31 cellular contexts compared by ENCODE assay signal in the genomic region with DNA sequence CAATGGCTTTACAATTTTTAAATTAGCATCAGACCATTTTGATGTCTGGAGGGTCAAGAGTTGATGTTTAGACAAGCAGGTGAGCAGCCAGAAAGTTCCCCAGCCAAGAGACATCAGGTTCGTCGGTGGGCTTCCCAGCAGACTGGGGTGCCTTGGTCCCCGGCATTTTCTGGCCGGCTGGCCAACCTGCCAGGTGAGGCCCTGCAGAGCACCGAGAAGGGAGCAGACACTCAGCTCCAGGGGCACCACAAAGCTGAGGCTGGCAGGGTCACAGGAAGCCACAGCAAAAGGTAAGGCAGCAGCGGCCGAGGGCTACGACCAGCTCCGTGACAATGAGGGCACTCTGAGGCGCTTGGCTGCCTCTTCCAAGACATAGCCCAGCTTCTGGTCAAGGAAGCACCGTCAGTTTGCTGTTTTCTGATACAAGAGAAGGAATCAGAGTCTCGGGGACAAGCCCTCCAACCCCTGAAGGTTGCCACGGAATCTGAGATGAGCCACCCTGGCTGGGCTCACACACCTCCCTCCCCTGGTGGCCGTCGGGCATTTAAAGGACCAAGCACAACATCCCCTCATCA.
"Had no signal": no experiment of that assay in that cellular context is flagged by ENCODE, and none has a peak within 500 bp of the region (broad histone marks: within the 10 kb centered on the region; RNA-seq: fewer than 3 reads in every experiment).

No MANE protein-coding gene starts in this region.

- H3K27ac ChIP-seq: adrenal gland, body of pancreas, cardiac muscle cell, coronary artery, dorsolateral prefrontal cortex, esophagus muscularis mucosa, foreskin keratinocyte, gastroesophageal sphincter, VCaP had no signal

- H3K27ac Mint-ChIP-seq: activated CD4-positive, alpha-beta memory T cell treated with anti-CD3 and anti-CD28 coated beads, Interleukin-2, amount 10 ng/mL, durations not matched to agents 7 days and 5 days; activated CD4-positive, alpha-beta T cell treated with anti-CD3 and anti-CD28 coated beads, Interleukin-2, amount 10 ng/mL, durations not matched to agents 7 days and 5 days; activated naive CD4-positive, alpha-beta T cell treated with anti-CD3 and anti-CD28 coated beads for 36 hours; activated naive CD4-positive, alpha-beta T cell treated with anti-CD3 and anti-CD28 coated beads, Interleukin-2, amount 50 U/mL, for 24 hours; activated naive CD8-positive, alpha-beta T cell treated with anti-CD3 and anti-CD28 coated beads for 36 hours; activated naive CD8-positive, alpha-beta T cell treated with anti-CD3 and anti-CD28 coated beads, Interleukin-2, amount 50 U/mL, for 24 hours; activated T-helper 1 cell treated with anti-CD3 and anti-CD28 coated beads, Interleukin-12 subunit alpha, Interleukin-12 subunit beta, Interleukin-2, Interleukin-4 antibody, amounts not matched to agents 30 ng/mL and 10 ng/mL and 1 ng/mL, durations not matched to agents 14 hours and 24 hours and 36 hours; activated T-helper 2 cell treated with anti-CD3 and anti-CD28 coated beads, Interferon-gamma antibody, Interleukin-2, Interleukin-4, amounts not matched to agents 10 μg/mL and 5 μg/mL and 100 μg/mL, durations not matched to agents 14 hours and 24 hours and 36 hours; dendritic cell treated with granulocyte-macrophage colony-stimulating factor and Interleukin-4, amounts not matched to agents 40 ng/mL and 50 ng/mL, for 4 days; WTC11 had no signal

- H3K36me3 Mint-ChIP-seq: activated naive CD4-positive, alpha-beta T cell treated with anti-CD3 and anti-CD28 coated beads, Interleukin-2, amount 50 U/mL, for 24 hours; activated naive CD8-positive, alpha-beta T cell treated with anti-CD3 and anti-CD28 coated beads for 36 hours; WTC11 had no signal

- H3K27me3 ChIP-seq: adrenal gland, body of pancreas, cardiac muscle cell, dorsolateral prefrontal cortex, gastroesophageal sphincter had no signal

- H3K9me3 Mint-ChIP-seq: activated CD4-positive, alpha-beta memory T cell treated with anti-CD3 and anti-CD28 coated beads, Interleukin-2, amount 10 ng/mL, durations not matched to agents 7 days and 5 days; activated CD4-positive, alpha-beta T cell treated with anti-CD3 and anti-CD28 coated beads, Interleukin-2, amount 10 ng/mL, durations not matched to agents 7 days and 5 days; activated naive CD4-positive, alpha-beta T cell treated with anti-CD3 and anti-CD28 coated beads for 36 hours; activated naive CD4-positive, alpha-beta T cell treated with anti-CD3 and anti-CD28 coated beads, Interleukin-2, amount 50 U/mL, for 24 hours; activated naive CD8-positive, alpha-beta T cell treated with anti-CD3 and anti-CD28 coated beads for 36 hours; activated naive CD8-positive, alpha-beta T cell treated with anti-CD3 and anti-CD28 coated beads, Interleukin-2, amount 50 U/mL, for 24 hours; activated T-helper 1 cell treated with anti-CD3 and anti-CD28 coated beads, Interleukin-12 subunit alpha, Interleukin-12 subunit beta, Interleukin-2, Interleukin-4 antibody, amounts not matched to agents 30 ng/mL and 10 ng/mL and 1 ng/mL, durations not matched to agents 14 hours and 24 hours and 36 hours; activated T-helper 2 cell treated with anti-CD3 and anti-CD28 coated beads, Interferon-gamma antibody, Interleukin-2, Interleukin-4, amounts not matched to agents 10 μg/mL and 5 μg/mL and 100 μg/mL, durations not matched to agents 14 hours and 24 hours and 36 hours; central memory CD8-positive, alpha-beta T cell; dendritic cell treated with granulocyte-macrophage colony-stimulating factor and Interleukin-4, amounts not matched to agents 40 ng/mL and 50 ng/mL, for 4 days; WTC11 had no signal

- H3K4me1 ChIP-seq: adrenal gland, body of pancreas, esophagus muscularis mucosa, foreskin keratinocyte, gastroesophageal sphincter had no signal

- H3K4me3 Mint-ChIP-seq: activated CD4-positive, alpha-beta memory T cell treated with anti-CD3 and anti-CD28 coated beads, Interleukin-2, amount 10 ng/mL, durations not matched to agents 7 days and 5 days; activated CD4-positive, alpha-beta T cell treated with anti-CD3 and anti-CD28 coated beads, Interleukin-2, amount 10 ng/mL, durations not matched to agents 7 days and 5 days; activated naive CD4-positive, alpha-beta T cell treated with anti-CD3 and anti-CD28 coated beads for 36 hours; activated naive CD4-positive, alpha-beta T cell treated with anti-CD3 and anti-CD28 coated beads, Interleukin-2, amount 50 U/mL, for 24 hours; activated naive CD8-positive, alpha-beta T cell treated with anti-CD3 and anti-CD28 coated beads for 36 hours; activated naive CD8-positive, alpha-beta T cell treated with anti-CD3 and anti-CD28 coated beads, Interleukin-2, amount 50 U/mL, for 24 hours; activated T-helper 1 cell treated with anti-CD3 and anti-CD28 coated beads, Interleukin-12 subunit alpha, Interleukin-12 subunit beta, Interleukin-2, Interleukin-4 antibody, amounts not matched to agents 30 ng/mL and 10 ng/mL and 1 ng/mL, durations not matched to agents 14 hours and 24 hours and 36 hours; central memory CD8-positive, alpha-beta T cell; dendritic cell treated with granulocyte-macrophage colony-stimulating factor and Interleukin-4, amounts not matched to agents 40 ng/mL and 50 ng/mL, for 4 days; WTC11 had no signal

- H3K4me3 ChIP-seq: adrenal gland, body of pancreas, cardiac muscle cell, coronary artery, dorsolateral prefrontal cortex, esophagus muscularis mucosa, gastroesophageal sphincter had no signal

- H3K27me3 Mint-ChIP-seq: activated naive CD8-positive, alpha-beta T cell treated with anti-CD3 and anti-CD28 coated beads, Interleukin-2, amount 50 U/mL, for 24 hours; dendritic cell treated with granulocyte-macrophage colony-stimulating factor and Interleukin-4, amounts not matched to agents 40 ng/mL and 50 ng/mL, for 4 days had no signal

- H3K9me3 ChIP-seq: adrenal gland, body of pancreas, esophagus muscularis mucosa, gastroesophageal sphincter had no signal

- H3K36me3 ChIP-seq: adrenal gland, cardiac muscle cell, esophagus muscularis mucosa, gastroesophageal sphincter had no signal

- H3K4me1 Mint-ChIP-seq: activated CD4-positive, alpha-beta memory T cell treated with anti-CD3 and anti-CD28 coated beads, Interleukin-2, amount 10 ng/mL, durations not matched to agents 7 days and 5 days; activated CD4-positive, alpha-beta T cell treated with anti-CD3 and anti-CD28 coated beads, Interleukin-2, amount 10 ng/mL, durations not matched to agents 7 days and 5 days; activated naive CD4-positive, alpha-beta T cell treated with anti-CD3 and anti-CD28 coated beads, Interleukin-2, amount 50 U/mL, for 24 hours; activated naive CD8-positive, alpha-beta T cell treated with anti-CD3 and anti-CD28 coated beads for 36 hours; activated naive CD8-positive, alpha-beta T cell treated with anti-CD3 and anti-CD28 coated beads, Interleukin-2, amount 50 U/mL, for 24 hours; central memory CD8-positive, alpha-beta T cell; WTC11 had no signal

- DNase-seq: activated CD4-positive, alpha-beta memory T cell treated with anti-CD3 and anti-CD28 coated beads, Interleukin-2, amount 10 ng/mL, durations not matched to agents 7 days and 5 days; activated CD4-positive, alpha-beta T cell treated with anti-CD3 and anti-CD28 coated beads for 1 hour; activated CD4-positive, alpha-beta T cell treated with anti-CD3 and anti-CD28 coated beads for 4 hours; activated CD4-positive, alpha-beta T cell treated with anti-CD3 and anti-CD28 coated beads, Interleukin-2, amount 10 ng/mL, durations not matched to agents 7 days and 5 days; activated CD4-positive, alpha-beta T cell treated with anti-CD3 and anti-CD28 coated beads, Interleukin-2, amount 50 U/mL, for 4 hours; activated effector memory CD4-positive, alpha-beta T cell treated with anti-CD3 and anti-CD28 coated beads, Interleukin-2, amount 50 U/mL, for 16 hours; activated naive CD4-positive, alpha-beta T cell treated with anti-CD3 and anti-CD28 coated beads for 36 hours; activated naive CD8-positive, alpha-beta T cell treated with anti-CD3 and anti-CD28 coated beads for 36 hours; activated naive CD8-positive, alpha-beta T cell treated with anti-CD3 and anti-CD28 coated beads, Interleukin-2, amount 50 U/mL, for 24 hours; activated T-cell treated with anti-CD3 and anti-CD28 coated beads, Interleukin-2, amount 50 U/mL, for 1 hour; activated T-cell treated with anti-CD3 and anti-CD28 coated beads, Interleukin-2, amount 50 U/mL, for 48 hours; amygdala; aorta; body of pancreas; dorsolateral prefrontal cortex; effector memory CD4-positive, alpha-beta T cell; erythroblast; foreskin keratinocyte; T-helper 2 cell had no signal
